ENCODE assay signal across 10 cellular contexts in the genomic region with DNA sequence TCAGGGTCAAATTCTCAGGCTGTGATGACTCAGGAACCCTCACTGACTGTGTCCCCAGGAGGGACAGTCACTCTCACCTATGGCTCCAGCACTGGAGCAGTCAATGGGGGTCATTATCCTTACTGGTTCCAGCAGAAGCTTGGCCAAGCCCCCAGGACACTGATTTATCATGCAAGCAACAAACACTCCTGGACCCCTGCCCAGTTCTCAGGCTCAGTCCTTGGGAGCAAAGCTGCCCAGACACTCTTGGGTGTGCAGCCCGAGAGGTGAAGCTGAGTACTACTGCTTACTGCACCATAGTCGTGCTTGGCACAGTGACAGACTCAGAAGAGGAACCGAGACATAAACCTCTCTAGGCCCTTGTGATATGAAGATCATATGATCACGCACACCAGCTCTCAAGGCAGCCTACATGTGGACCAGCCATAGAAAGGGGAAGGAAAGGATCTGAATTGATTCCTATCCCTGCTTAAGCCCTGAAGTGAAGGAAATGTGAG. TPM values are rescaled to one million over a fixed set of nuclear protein-coding genes. Genes with fewer than 3 reads are reported as not detected.
DNase-seq lines count a peak whose midpoint lies in the region; ATAC-seq and TF ChIP-seq lines count a peak whose summit lies in the region.
"Had no signal": no experiment of that assay in that cellular context is flagged by ENCODE, and none has a peak within 500 bp of the region (broad histone marks: within the 10 kb centered on the region; RNA-seq: fewer than 3 reads in every experiment).

No MANE protein-coding gene starts in this region.

- H3K4me3 ChIP-seq in smooth muscle cell = no peak overlapping the region
- H3K4me3 ChIP-seq: PC-9 had no signal

- peaks cover 16% of the 10 kb centered on the region for H3K27me3 ChIP-seq in CD4-positive, alpha-beta T cell (ENCODE audit: control insufficient read depth, insufficient read depth, low read length)
- H3K27me3 ChIP-seq in smooth muscle cell (ENCODE audit: low read depth) = peaks cover 92% of the 10 kb centered on the region

- H3K27ac Mint-ChIP-seq in dendritic cell treated with granulocyte-macrophage colony-stimulating factor and Interleukin-4, amounts not matched to agents 40 ng/mL and 50 ng/mL, for 4 days = peak overlapping the region; percentile 37
- H3K27ac Mint-ChIP-seq in CD4-positive, alpha-beta T cell = no peak overlapping the region

- ATAC-seq in GM19397 (IDR thresholded peaks at IDR 0.05; ENCODE audit: unreplicated experiment) = peak; percentile 76
- ATAC-seq in HG03457 (IDR thresholded peaks at IDR 0.05; ENCODE audit: unreplicated experiment) = peak; percentile 78
- ATAC-seq in GM21526 (IDR thresholded peaks at IDR 0.05; ENCODE audit: low FRiP score, unreplicated experiment) = no peak
- ATAC-seq in CD4-positive, alpha-beta T cell (ENCODE audit: poor library complexity) = no peak

- no peaks in the 10 kb centered on the region for H3K36me3 ChIP-seq in smooth muscle cell (ENCODE audit: low read depth)

- no peak overlapping the region for H3K9ac ChIP-seq in smooth muscle cell (ENCODE audit: low read depth)

- CTCF ChIA-PET in CD4-positive, alpha-beta T cell (lab: Charles Lee) = no interaction called here

- POLR2A ChIA-PET in CD4-positive, alpha-beta T cell (lab: Charles Lee) = no interaction called here

- H3K9me3 Mint-ChIP-seq in dendritic cell treated with granulocyte-macrophage colony-stimulating factor and Interleukin-4, amounts not matched to agents 40 ng/mL and 50 ng/mL, for 4 days = peaks cover 33% of the 10 kb centered on the region
- H3K9me3 Mint-ChIP-seq in CD4-positive, alpha-beta T cell = peaks cover 7% of the 10 kb centered on the region

- H3K27ac ChIP-seq in CD4-positive, alpha-beta T cell (ENCODE audit: low read depth, low read length) = no peak overlapping the region
- no peak overlapping the region for H3K27ac ChIP-seq in smooth muscle cell (ENCODE audit: low read depth)
- H3K27ac ChIP-seq: PC-9 had no signal

- H2AFZ ChIP-seq in smooth muscle cell (ENCODE audit: low read depth) = no peak overlapping the region
- H2AFZ ChIP-seq: PC-9 had no signal

- no peaks in the 10 kb centered on the region for H3K36me3 Mint-ChIP-seq in dendritic cell treated with granulocyte-macrophage colony-stimulating factor and Interleukin-4, amounts not matched to agents 40 ng/mL and 50 ng/mL, for 4 days (ENCODE audit: low read depth)
- H3K36me3 Mint-ChIP-seq in CD4-positive, alpha-beta T cell (ENCODE audit: low read depth) = no peaks in the 10 kb centered on the region

- peaks cover 32% of the 10 kb centered on the region for H3K4me1 Mint-ChIP-seq in dendritic cell treated with granulocyte-macrophage colony-stimulating factor and Interleukin-4, amounts not matched to agents 40 ng/mL and 50 ng/mL, for 4 days (ENCODE audit: low read depth)
- H3K4me1 Mint-ChIP-seq in CD4-positive, alpha-beta T cell (ENCODE audit: low read depth) = no peaks in the 10 kb centered on the region

- H3K4me2 ChIP-seq in smooth muscle cell = no peak overlapping the region
- H3K4me2 ChIP-seq: PC-9 had no signal

- TF ChIP-seq CTCF in CD4-positive, alpha-beta T cell (IDR thresholded peaks at IDR 0.05) = no peak
- no peak for TF ChIP-seq CTCF in smooth muscle cell (IDR thresholded peaks at IDR 0.05; ENCODE audit: borderline replicate concordance, insufficient read depth, poor library complexity, severe bottlenecking)

- 69% methylated on average over 4 of the region's 4 CpGs for WGBS in smooth muscle cell (ENCODE audit: low lambda C conversion rate)

- H3K4me1 ChIP-seq in smooth muscle cell (ENCODE audit: low read depth) = no peaks in the 10 kb centered on the region

- DNase-seq in GDM1 (lab: John Stamatoyannopoulos, UW) (peak; percentile 52), HCEC 1CT (no peak), smooth muscle cell (lab: John Stamatoyannopoulos, UW; ENCODE audit: unreplicated experiment) (no peak)
- no peak for DNase-seq in CD4-positive, alpha-beta T cell
- DNase-seq: PC-9 had no signal

- H3K9me3 ChIP-seq in CD4-positive, alpha-beta T cell (ENCODE audit: control insufficient read depth, low read length) = peaks cover 17% of the 10 kb centered on the region
- H3K9me3 ChIP-seq in smooth muscle cell (replicated peaks; ENCODE audit: low read depth) = no peaks in the 10 kb centered on the region

- no peaks in the 10 kb centered on the region for H3K79me2 ChIP-seq in smooth muscle cell (ENCODE audit: low read depth)

- no peaks in the 10 kb centered on the region for H3F3A ChIP-seq in smooth muscle cell (ENCODE audit: low read depth)

- intact Hi-C loops in dendritic cell treated with granulocyte-macrophage colony-stimulating factor and Interleukin-4, amounts not matched to agents 40 ng/mL and 50 ng/mL, for 4 days (cut with micrococcal nuclease) = no loop called here
- intact Hi-C loops in CD4-positive, alpha-beta T cell (cut with DNase I, micrococcal nuclease) = no loop called here

- peaks cover 60% of the 10 kb centered on the region for H3K27me3 Mint-ChIP-seq in dendritic cell treated with granulocyte-macrophage colony-stimulating factor and Interleukin-4, amounts not matched to agents 40 ng/mL and 50 ng/mL, for 4 days
- H3K27me3 Mint-ChIP-seq in CD4-positive, alpha-beta T cell = peaks cover 78% of the 10 kb centered on the region

- no peaks in the 10 kb centered on the region for H4K20me1 ChIP-seq in smooth muscle cell (ENCODE audit: low read depth)

- no peak overlapping the region for H3K4me3 Mint-ChIP-seq in dendritic cell treated with granulocyte-macrophage colony-stimulating factor and Interleukin-4, amounts not matched to agents 40 ng/mL and 50 ng/mL, for 4 days
- no peak overlapping the region for H3K4me3 Mint-ChIP-seq in CD4-positive, alpha-beta T cell

RNA-seq across cellular contexts. Expression of gene ZNF280B, which starts 58.2 kb away (rescaled TPM):
- total RNA-seq in CD4-positive, alpha-beta T cell = 1 to 10 TPM; 1.0 to 1.2 TPM
- 3.3 and 4.3 TPM in 2 replicates for total RNA-seq in smooth muscle cell
- 2.2 and 3.0 TPM in 2 replicates for polyA plus RNA-seq in smooth muscle cell
- polyA plus RNA-seq: aorta had no signal

Comparison
In these comparisons a context has a peak if more than half of its experiments do, and no peak if none do; other contexts are left out.
1. ATAC-seq: peak in GM19397 (single experiment) and HG03457 (single experiment); none in GM21526 (single experiment) and CD4-positive, alpha-beta T cell (single experiment).